ENCODE assay signal across 27 cellular contexts in genomic region chr2:24505534-24505933, GRCh38.
"Had no signal": no experiment of that assay in that cellular context is flagged by ENCODE, and none has a peak within 500 bp of the region (broad histone marks: within the 10 kb centered on the region; RNA-seq: fewer than 3 reads in every experiment).

No MANE protein-coding gene starts in this region.

- H3K9me3 ChIP-seq: left lung, pancreas, prostate gland, right lobe of liver, tibial nerve, uterus had no signal

- ATAC-seq: left colon; left lung; natural killer cell; pancreas; right lobe of liver; stimulated activated memory B cell treated with anti-CD40 and anti-IgM and Interleukin-4, amounts not matched to agents 10 μg/mL and 1 μg/mL and 100 μg/mL, for 72 hours; stimulated activated naive CD8-positive, alpha-beta T cell treated with anti-CD3 and anti-CD28 coated beads, Interleukin-15, amount 100 ng/mL, for 72 hours had no signal

- H3K4me1 ChIP-seq: neural progenitor cell, prostate gland had no signal

- DNase-seq: hippocampal formation; kidney glomerular epithelial cell; left colon; left lung; mesendoderm; naive B cell; natural killer cell; nephron progenitor cell; nucleus accumbens; pancreas; posterior cingulate gyrus; right lobe of liver; stimulated activated CD4-positive, alpha-beta T cell treated with anti-CD3 and anti-CD28 coated beads, Interleukin-1b, Interleukin-23, amount 100 ng/mL, for 48 hours; stimulated activated CD4-positive, alpha-beta T cell treated with anti-CD3 and anti-CD28 coated beads, Interleukin-2, amount 100 ng/mL, for 48 hours; stimulated activated CD4-positive, alpha-beta T cell treated with anti-CD3 and anti-CD28 coated beads, Interleukin-4, amount 100 ng/mL, for 4 hours; stimulated activated CD8-positive, alpha-beta memory T cell treated with anti-CD3 and anti-CD28 coated beads, Interleukin-4, amount 100 ng/mL, for 48 hours; stimulated activated naive CD4-positive, alpha-beta T cell treated with Interleukin-2 at 50 U/mL for 16 hours; stimulated activated naive CD8-positive, alpha-beta T cell treated with anti-CD3 and anti-CD28 coated beads, Interleukin-15, amount 100 ng/mL, for 72 hours; substantia nigra; uterus had no signal

- H3K27me3 ChIP-seq: left lung, neural progenitor cell, pancreas, right lobe of liver, tibial nerve, uterus had no signal

- H3K27ac ChIP-seq: left lung, neural progenitor cell, pancreas, prostate gland, right lobe of liver, tibial nerve, uterus had no signal

- H3K36me3 ChIP-seq: left lung, neural progenitor cell, pancreas, prostate gland, right lobe of liver, tibial nerve, uterus had no signal

- H3K4me3 ChIP-seq: left lung, lung, neural progenitor cell, pancreas, prostate gland, right lobe of liver, smooth muscle cell, tibial nerve, uterus had no signal

- FAIRE-seq: keratinocyte, pancreas had no signal
